ENCODE assay signal across 8 cellular contexts in genomic region chr1:3796215-3797193, GRCh38. TPM values are rescaled to one million over a fixed set of nuclear protein-coding genes. Genes with fewer than 3 reads are reported as not detected.
DNase-seq lines count a peak whose midpoint lies in the region; ATAC-seq and TF ChIP-seq lines count a peak whose summit lies in the region.

TSS of gene LRRC47 (minus strand) at chr1:3796498. CDS start at chr1:3796476, 22 bp downstream.

- 8 to 9% methylated on average over 63 of the region's 63 CpGs for WGBS in ectodermal cell, 2 experiments
- 5 to 6% methylated on average over 61 to 63 of the region's 63 CpGs for WGBS in lung, 2 donors

- peaks cover 7% of the 10 kb centered on the region for H3K27me3 ChIP-seq in CD4-positive, alpha-beta T cell (ENCODE audit: control insufficient read depth, insufficient read depth, low read length)
- H3K27me3 ChIP-seq in ectodermal cell (ENCODE audit: control insufficient read depth, insufficient read depth, low read length, poor library complexity, severe bottlenecking) = no peaks in the 10 kb centered on the region
- peaks cover 5% of the 10 kb centered on the region for H3K27me3 ChIP-seq in lung (ENCODE audit: control insufficient read depth, insufficient read depth)

- H3K4me3 ChIP-seq in ectodermal cell (ENCODE audit: insufficient read depth, low read depth, low read length) (peak within 1 kb of the TSS; percentile 82), lung (peak within 1 kb of the TSS; percentile 97)

- H3K36me3 ChIP-seq in ectodermal cell (ENCODE audit: control insufficient read depth, insufficient read depth, low read length) (no peaks in the 10 kb centered on the region), lung (ENCODE audit: control insufficient read depth in 2 of 2, insufficient read depth in 2 of 2, low read length in 2 of 2) (peaks cover 0 to 3% of the 10 kb centered on the region in 2 donors)

- peak within 1 kb of the TSS; percentile 95 for H3K4me3 Mint-ChIP-seq in CD4-positive, alpha-beta T cell

- TF ChIP-seq CTCF in CD4-positive, alpha-beta T cell (IDR thresholded peaks at IDR 0.05) = no peak
- TF ChIP-seq CTCF in lung (IDR thresholded peaks at IDR 0.05; ENCODE audit: control extremely low read depth, extremely low read depth) = no peak

- H3K4me1 ChIP-seq in ectodermal cell (ENCODE audit: control insufficient read depth, insufficient read depth, low read length) (peaks cover 8% of the 10 kb centered on the region), lung (ENCODE audit: control insufficient read depth in 2 of 2, insufficient read depth in 2 of 2, low read length in 2 of 2) (peaks cover 13 to 15% of the 10 kb centered on the region in 2 donors)

- H3K36me3 Mint-ChIP-seq in CD4-positive, alpha-beta T cell (ENCODE audit: low read depth) = peaks cover 25% of the 10 kb centered on the region

- no peak within 1 kb of the TSS for H3K27ac ChIP-seq in CD4-positive, alpha-beta T cell (ENCODE audit: low read depth, low read length)
- H3K27ac ChIP-seq in ectodermal cell (ENCODE audit: insufficient read depth, low read depth, low read length, poor library complexity, severe bottlenecking) = no peak within 1 kb of the TSS
- H3K27ac ChIP-seq in lung (ENCODE audit: low read depth in 1 of 2, low read length in 1 of 2) = peak within 1 kb of the TSS; percentile 52 to 67

- CTCF ChIA-PET in CD4-positive, alpha-beta T cell (lab: Charles Lee) = interaction anchor here (0.8 to 2.6 kb wide), 3 partner anchors 21 to 178 kb away, joined by 3 to 16 read pairs (median 3); partner anchors contain the start of genes CEP104 and DFFB

- POLR2A ChIA-PET in CD4-positive, alpha-beta T cell (lab: Charles Lee) = interaction anchor here (1.2 to 1.9 kb wide), 7 partner anchors 21 to 266 kb away, joined by 3 to 19 read pairs (median 6); partner anchors contain the start of genes C1orf174, CEP104 and DFFB

- H3K9me3 ChIP-seq in CD4-positive, alpha-beta T cell (ENCODE audit: control insufficient read depth, low read length) = no peaks in the 10 kb centered on the region
- no peaks in the 10 kb centered on the region for H3K9me3 ChIP-seq in ectodermal cell (ENCODE audit: control insufficient read depth, low read length)
- H3K9me3 ChIP-seq in lung (ENCODE audit: control insufficient read depth in 2 of 2, insufficient read depth in 1 of 2, low read length in 1 of 2) = peaks cover 0 to 2% of the 10 kb centered on the region in 2 donors

- peaks cover 54% of the 10 kb centered on the region for H3K4me1 Mint-ChIP-seq in CD4-positive, alpha-beta T cell (ENCODE audit: low read depth)

- H3K9me3 Mint-ChIP-seq in CD4-positive, alpha-beta T cell = no peaks in the 10 kb centered on the region

- peak; percentile 100 for ATAC-seq in CD4-positive, alpha-beta T cell (ENCODE audit: poor library complexity)
- peak; percentile 97 for ATAC-seq in GM19397 (IDR thresholded peaks at IDR 0.05; ENCODE audit: unreplicated experiment)
- peak; percentile 91 for ATAC-seq in HG03565 (IDR thresholded peaks at IDR 0.05; ENCODE audit: unreplicated experiment)
- ATAC-seq in lung (ENCODE audit: insufficient read depth, low FRiP score) = peak; percentile 98

- peaks cover 18% of the 10 kb centered on the region for H3K27me3 Mint-ChIP-seq in CD4-positive, alpha-beta T cell

- peak within 1 kb of the TSS; percentile 82 for H3K27ac Mint-ChIP-seq in CD4-positive, alpha-beta T cell

- intact Hi-C loops in CD4-positive, alpha-beta T cell (cut with DNase I, micrococcal nuclease) = loop anchor here (1.0 to 2.0 kb wide), 6 partner anchors 24 to 172 kb away; partner anchors contain the start of genes CEP104 (in 2 of the 2), DFFB (in 2 of the 2), C1orf174 (in 1 of the 2) and SMIM1 (in 1 of the 2)

- DNase-seq in CD4-positive, alpha-beta T cell = peak; percentile 92 to 95 (median 93)
- peak; percentile 82 for DNase-seq in NK-92 treated with Interleukin-12 subunit alpha and Interleukin-12 subunit beta, amount 100 ng/mL, for 24 hours (lab: John Stamatoyannopoulos, UW)
- peak; percentile 81 to 93 for DNase-seq in activated CD8-positive, alpha-beta memory T cell treated with anti-CD3 and anti-CD28 coated beads for 1 hour (ENCODE audit: extremely low read depth in 1 of 2, low read depth in 1 of 2)
- peak; percentile 96 for DNase-seq in lung (ENCODE audit: low spot score)
- peak; percentile 90 to 95 (median 92) for DNase-seq in stimulated activated CD4-positive, alpha-beta T cell treated with anti-CD3 and anti-CD28 coated beads, TNF-alpha, amount 100 ng/mL, for 24 hours (ENCODE audit: low read depth in 3 of 3)

RNA-seq across cellular contexts. Expression of gene LRRC47, which starts in this region (rescaled TPM):
- 10 to 100 TPM; 30.1 to 32.0 TPM for total RNA-seq in CD4-positive, alpha-beta T cell
- polyA plus RNA-seq in ectodermal cell (2013, experiment 1 of 4) = 57.4 TPM
- polyA plus RNA-seq in ectodermal cell (2013, experiment 2 of 4) = 63.8 TPM
- polyA plus RNA-seq in ectodermal cell (2013, experiment 3 of 4) = 32.0 TPM
- 37.0 TPM for polyA plus RNA-seq in ectodermal cell (2013, experiment 4 of 4)
- 10 to 100 TPM; 22.3 to 33.9 TPM for total RNA-seq in lung
- 10 to 100 TPM; 14.4 to 18.7 TPM for polyA plus RNA-seq in lung

Comparison
In these comparisons a context has a peak if more than half of its experiments do, and no peak if none do; other contexts are left out.
1. H3K27ac ChIP-seq: peak in lung (2 of 2); none in CD4-positive, alpha-beta T cell (single experiment) and ectodermal cell (single experiment).
2. Peak in every context shown above with its lines, with median percentiles within 50 percentile points of each other: ATAC-seq and DNase-seq.